In the genomic region with DNA sequence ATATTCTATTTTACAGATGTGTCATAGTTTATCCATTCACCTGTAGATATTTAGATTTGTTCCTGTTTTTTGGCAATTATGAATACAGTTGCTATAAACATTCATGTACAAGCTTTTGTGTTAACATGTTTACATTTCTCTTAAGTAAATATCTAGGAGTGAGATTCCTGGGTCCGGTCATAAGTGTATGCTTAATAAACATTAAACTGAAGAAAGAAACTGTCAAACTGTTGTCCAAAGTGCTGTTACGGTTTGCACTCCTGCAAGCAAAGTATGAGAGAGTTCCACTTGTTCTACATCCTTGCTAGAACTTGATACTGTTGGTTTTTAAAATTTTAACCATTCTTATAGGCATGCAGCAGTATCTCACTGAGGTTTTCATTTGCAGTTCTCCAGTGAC, we compare ENCODE assay signal across 23 cellular contexts.
A peak's percentile ranks its signal among the peaks of the same experiment; 100 is the strongest.
DNase-seq lines count a peak whose midpoint lies in the region; ATAC-seq, FAIRE-seq and TF ChIP-seq lines count a peak whose summit lies in the region.
"Had no signal": no experiment of that assay in that cellular context is flagged by ENCODE, and none has a peak within 500 bp of the region (broad histone marks: within the 10 kb centered on the region; RNA-seq: fewer than 3 reads in every experiment).

No MANE protein-coding gene starts in this region.

- H3K36me3 ChIP-seq in PC-3 (ENCODE audit: low read depth, low read length) (no peaks in the 10 kb centered on the region), SJCRH30 (no peaks in the 10 kb centered on the region)
- H3K36me3 ChIP-seq: BE2C had no signal

- H3K9me2 ChIP-seq in PC-3 (replicated peaks; ENCODE audit: low read length), result no peaks in the 10 kb centered on the region

- 35% methylated on average over 2 of the region's 2 CpGs for WGBS in A549 (ENCODE audit: missing lambda C conversion rate)

- no peak for ATAC-seq in A549
- peak; percentile 38 for ATAC-seq in PC-3
- ATAC-seq: GM12878, HCT116 had no signal

- H3K9me3 ChIP-seq in A549 (no peaks in the 10 kb centered on the region), PC-3 (ENCODE audit: low read length) (no peaks in the 10 kb centered on the region), SJCRH30 (replicated peaks) (no peaks in the 10 kb centered on the region)
- H3K9me3 ChIP-seq: BE2C; BLaER1 treated with 17β-estradiol and CSF1 and Interleukin-3, amounts not matched to agents 10 nM and 100 nM had no signal

- TF ChIP-seq EP300 in A549 (IDR thresholded peaks at IDR 0.05), result no peak

- no peaks in the 10 kb centered on the region for H3K4me1 ChIP-seq in A549
- no peaks in the 10 kb centered on the region for H3K4me1 ChIP-seq in PC-3 (ENCODE audit: insufficient read depth, low read length)
- H3K4me1 ChIP-seq in SJCRH30, result no peaks in the 10 kb centered on the region
- H3K4me1 ChIP-seq: BE2C; BLaER1 treated with 17β-estradiol and CSF1 and Interleukin-3, amounts not matched to agents 10 nM and 100 nM had no signal

- H3F3A ChIP-seq in PC-3 (ENCODE audit: low read length, unreplicated experiment), result no peaks in the 10 kb centered on the region

- H3K9ac ChIP-seq in PC-3 (ENCODE audit: low read length), result no peak overlapping the region
- H3K9ac ChIP-seq: BLaER1 treated with 17β-estradiol and CSF1 and Interleukin-3, amounts not matched to agents 10 nM and 100 nM; GM23248 had no signal

- H3K4me2 ChIP-seq in A549 (no peak overlapping the region), PC-3 (ENCODE audit: low read length) (no peak overlapping the region)
- H3K4me2 ChIP-seq: BLaER1 treated with 17β-estradiol and CSF1 and Interleukin-3, amounts not matched to agents 10 nM and 100 nM had no signal

- intact Hi-C loops in PC-3 (cut with micrococcal nuclease), result no loop called here

- peak; percentile 60 for DNase-seq in DMS53 (lab: John Stamatoyannopoulos, UW)
- DNase-seq in DMS53 treated with DMSO at 0.1 percent for 48 hours (lab: John Stamatoyannopoulos, UW; ENCODE audit: unreplicated experiment), result no peak
- DNase-seq in A549 (ENCODE audit: low read depth in 1 of 2, low spot score in 1 of 2), result no peak
- DNase-seq in PC-3, result no peak
- no peak for DNase-seq in HCEC 1CT
- no peak for DNase-seq in SJCRH30
- DNase-seq: ACHN; AML-193; BE2C; CD4-positive, alpha-beta T cell; CD8-positive, alpha-beta memory T cell; DMS79; EL; GDM1; GM23248; H7 had no signal

- no peak for TF ChIP-seq RAD21 in A549 (conservative IDR thresholded peaks at IDR 0.05 in 1 of 2, IDR thresholded peaks at IDR 0.05 in 1 of 2)

- H3K79me2 ChIP-seq in PC-3 (ENCODE audit: low read length), result no peaks in the 10 kb centered on the region

- H3K4me3 ChIP-seq in A549 (no peak overlapping the region), PC-3 (ENCODE audit: low read length) (no peak overlapping the region), SJCRH30 (no peak overlapping the region)
- H3K4me3 ChIP-seq: BLaER1 treated with 17β-estradiol and CSF1 and Interleukin-3, amounts not matched to agents 10 nM and 100 nM; GM12878; GM23248 had no signal

- FAIRE-seq in A549 (lab: Jason Lieb, UNC), result peak; percentile 49
- FAIRE-seq: A204.1, GM12878, GM19239, H1 had no signal

- CTCF ChIA-PET in A549 (lab: Yijun Ruan, JAX), result interaction anchor here (1.1 to 1.6 kb wide), 2 partner anchors 8 to 20 kb away, joined by 3 to 7 read pairs; no protein-coding TSS in a partner anchor
- CTCF ChIA-PET in PC-3 (lab: Charles Lee), result interaction anchor here (0.6 kb wide), 1 partner anchor 514 kb away, joined by 3 read pairs; no protein-coding TSS in a partner anchor

- TF ChIP-seq POLR2A in A549 (IDR thresholded peaks at IDR 0.05; ENCODE audit: low read length), result no peak

- no peak overlapping the region for H2AFZ ChIP-seq in PC-3 (ENCODE audit: low read length)
- H2AFZ ChIP-seq: GM23248 had no signal

- POLR2A ChIA-PET in A549 (lab: Yijun Ruan, JAX), result no interaction called here
- POLR2A ChIA-PET in PC-3 (lab: Charles Lee; ENCODE audit: unreplicated experiment), result no interaction called here

- no peaks in the 10 kb centered on the region for H3K27me3 ChIP-seq in PC-3 (ENCODE audit: low read length)
- H3K27me3 ChIP-seq in SJCRH30, result no peaks in the 10 kb centered on the region
- H3K27me3 ChIP-seq: BE2C; BLaER1 treated with 17β-estradiol and CSF1 and Interleukin-3, amounts not matched to agents 10 nM and 100 nM had no signal

- TF ChIP-seq CTCF in A549 (IDR thresholded peaks at IDR 0.05), result no peak
- no peak for TF ChIP-seq CTCF in PC-3 (conservative IDR thresholded peaks at IDR 0.05; ENCODE audit: low read depth, low read length)

- no TSS peak for BruUV-seq in PC-3 (replicated peaks; lab: Mats Ljungman, UMichigan)

- H4K20me1 ChIP-seq in PC-3 (ENCODE audit: low read length), result no peaks in the 10 kb centered on the region
- H4K20me1 ChIP-seq: BLaER1 treated with 17β-estradiol and CSF1 and Interleukin-3, amounts not matched to agents 10 nM and 100 nM had no signal

- no peak overlapping the region for H3K27ac ChIP-seq in A549
- no peak overlapping the region for H3K27ac ChIP-seq in PC-3 (ENCODE audit: low read length)
- no peak overlapping the region for H3K27ac ChIP-seq in SJCRH30
- H3K27ac ChIP-seq: 22Rv1; BLaER1 treated with 17β-estradiol and CSF1 and Interleukin-3, amounts not matched to agents 10 nM and 100 nM; GM23248 had no signal

TF ChIP-seq in A549, 52 proteins besides CTCF, POLR2A, EP300 and RAD21:
- TF ChIP-seq NR3C1 (IDR thresholded peaks at IDR 0.05) (no peak), CHD4 (IDR thresholded peaks at IDR 0.05; ENCODE audit: borderline replicate concordance) (no peak), BHLHE40 (IDR thresholded peaks at IDR 0.05; ENCODE audit: low read depth, low read length) (no peak), HOXB5 (CRISPR knock-in tag; IDR thresholded peaks at IDR 0.05) (no peak)
TF ChIP-seq in A549: peak in this region for 0.
